26 cellular contexts compared by ENCODE assay signal in the genomic region with DNA sequence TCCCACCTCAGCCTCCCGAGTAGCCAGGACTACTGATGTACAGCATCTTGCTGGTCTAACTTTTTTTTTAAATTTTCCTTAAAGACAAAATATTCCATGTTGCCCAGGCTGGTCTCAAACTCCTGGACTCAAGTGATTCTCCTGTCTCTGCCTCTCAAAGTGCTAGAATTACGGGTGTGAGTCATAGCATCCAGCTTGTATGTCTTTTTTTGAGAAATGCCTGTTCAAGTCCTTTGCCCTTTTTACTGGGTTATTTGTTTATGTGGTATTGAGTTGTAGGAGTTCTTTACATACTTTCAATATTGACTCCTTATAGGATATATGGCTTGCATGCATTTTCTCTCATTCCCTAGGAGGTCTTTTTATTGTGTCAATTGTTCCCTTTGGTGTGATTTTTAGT.
DNase-seq lines count a peak whose midpoint lies in the region; ATAC-seq and TF ChIP-seq lines count a peak whose summit lies in the region.
"Had no signal": no experiment of that assay in that cellular context is flagged by ENCODE, and none has a peak within 500 bp of the region (broad histone marks: within the 10 kb centered on the region; RNA-seq: fewer than 3 reads in every experiment).

No MANE protein-coding gene starts in this region.

- no peaks in the 10 kb centered on the region for H3K27me3 Mint-ChIP-seq in activated CD4-positive, alpha-beta T cell treated with anti-CD3 and anti-CD28 coated beads for 36 hours
- H3K27me3 Mint-ChIP-seq: CD4-positive, alpha-beta memory T cell; T-cell had no signal

- POLR2A ChIA-PET in activated CD4-positive, alpha-beta T cell treated with anti-CD3 and anti-CD28 coated beads for 36 hours (lab: Charles Lee): no interaction called here

- H3K27ac ChIP-seq in mesenchymal stem cell (ENCODE audit: low read length, poor library complexity, severe bottlenecking) (no peak overlapping the region), foreskin keratinocyte (no peak overlapping the region)
- H3K27ac ChIP-seq: A549, RWPE1 had no signal

- H2BK5ac ChIP-seq in mesenchymal stem cell (ENCODE audit: low read depth, low read length, poor library complexity, severe bottlenecking): no peak overlapping the region

- H3K4me1 ChIP-seq in mesenchymal stem cell (ENCODE audit: control insufficient read depth, insufficient read depth, low read depth, low read length) (no peaks in the 10 kb centered on the region), foreskin keratinocyte (no peaks in the 10 kb centered on the region)
- H3K4me1 ChIP-seq: A549 had no signal

- no peak overlapping the region for H3K18ac ChIP-seq in mesenchymal stem cell (ENCODE audit: low read depth in 1 of 2, low read length in 2 of 2)

- H2BK15ac ChIP-seq in mesenchymal stem cell (ENCODE audit: low read depth, poor library complexity, severe bottlenecking): no peak overlapping the region

- no peaks in the 10 kb centered on the region for H3K9me3 ChIP-seq in mesenchymal stem cell (ENCODE audit: control insufficient read depth, low read length)
- H3K9me3 ChIP-seq: A549 had no signal

- no peak overlapping the region for H3K4me2 ChIP-seq in mesenchymal stem cell (ENCODE audit: low read length, poor library complexity, severe bottlenecking)
- H3K4me2 ChIP-seq: A549 had no signal

- no peak overlapping the region for H2BK120ac ChIP-seq in mesenchymal stem cell (ENCODE audit: low read depth, low read length)

- H3K4me1 Mint-ChIP-seq in activated CD4-positive, alpha-beta T cell treated with anti-CD3 and anti-CD28 coated beads for 36 hours: no peaks in the 10 kb centered on the region
- H3K4me1 Mint-ChIP-seq: CD4-positive, alpha-beta memory T cell; T-cell had no signal

- H3K27me3 ChIP-seq in mesenchymal stem cell (ENCODE audit: control insufficient read depth in 1 of 2, insufficient read depth in 1 of 2, low read length in 2 of 2): no peaks in the 10 kb centered on the region
- no peaks in the 10 kb centered on the region for H3K27me3 ChIP-seq in foreskin keratinocyte

- H2AK5ac ChIP-seq in mesenchymal stem cell (ENCODE audit: low read length, severe bottlenecking): no peak overlapping the region

- no peak overlapping the region for H4K91ac ChIP-seq in mesenchymal stem cell (ENCODE audit: low read length)

- no peaks in the 10 kb centered on the region for H3K79me1 ChIP-seq in mesenchymal stem cell (replicated peaks; ENCODE audit: low read length, poor library complexity, severe bottlenecking)

- no peaks in the 10 kb centered on the region for H3K36me3 Mint-ChIP-seq in activated CD4-positive, alpha-beta T cell treated with anti-CD3 and anti-CD28 coated beads for 36 hours (ENCODE audit: low read depth)
- H3K36me3 Mint-ChIP-seq: CD4-positive, alpha-beta memory T cell; T-cell had no signal

- peak; percentile 13 for DNase-seq in H4 (ENCODE audit: low spot score)
- DNase-seq in LHCN-M2 (ENCODE audit: low read depth): peak; percentile 29
- DNase-seq in fibroblast of gingiva (ENCODE audit: low read depth): peak; percentile 15
- peak; percentile 47 for DNase-seq in mesenchymal stem cell
- DNase-seq in NCI-H1092 (lab: John Stamatoyannopoulos, UW): no peak
- DNase-seq in activated CD4-positive, alpha-beta T cell treated with anti-CD3 and anti-CD28 coated beads for 36 hours: no peak
- no peak for DNase-seq in foreskin keratinocyte
- DNase-seq: C1 segment of cervical spinal cord; CD4-positive, alpha-beta memory T cell; COR-L47; DMS53; GF-D8; GOT3; MV-4-11; NCI-H1105 treated with DMSO at 0.1 percent for 48 hours; NCI-H146; NCI-H1930; NCI-H524 treated with DMSO at 0.1 percent for 48 hours; NCI-H82; SHP77; T-cell had no signal

- H3K4me3 ChIP-seq in mesenchymal stem cell (ENCODE audit: insufficient read depth in 1 of 2, low read depth in 1 of 2, low read length in 2 of 2): no peak overlapping the region
- H3K4me3 ChIP-seq: A549 had no signal

- H4K8ac ChIP-seq in mesenchymal stem cell (ENCODE audit: low read length): no peak overlapping the region

- H2BK12ac ChIP-seq in mesenchymal stem cell (ENCODE audit: low read length in 2 of 2): no peak overlapping the region

- H3K9me3 Mint-ChIP-seq in activated CD4-positive, alpha-beta T cell treated with anti-CD3 and anti-CD28 coated beads for 36 hours (ENCODE audit: low read depth): peaks cover 1% of the 10 kb centered on the region

- no peaks in the 10 kb centered on the region for H3K36me3 ChIP-seq in mesenchymal stem cell (ENCODE audit: control insufficient read depth in 1 of 2, insufficient read depth in 2 of 2, low read depth in 1 of 2, low read length in 2 of 2)

- no peak overlapping the region for H3K27ac Mint-ChIP-seq in activated CD4-positive, alpha-beta T cell treated with anti-CD3 and anti-CD28 coated beads for 36 hours
- H3K27ac Mint-ChIP-seq: CD4-positive, alpha-beta memory T cell; T-cell had no signal

- H2AFZ ChIP-seq in mesenchymal stem cell (ENCODE audit: low read depth, low read length): no peak overlapping the region

- WGBS in mesenchymal stem cell: 71% methylated on average over 2 of the region's 2 CpGs

- intact Hi-C loops in activated CD4-positive, alpha-beta T cell treated with anti-CD3 and anti-CD28 coated beads for 36 hours (cut with DNase I, micrococcal nuclease): no loop called here

- no peak for TF ChIP-seq CTCF in foreskin keratinocyte (conservative IDR thresholded peaks at IDR 0.05)

- CTCF ChIA-PET in activated CD4-positive, alpha-beta T cell treated with anti-CD3 and anti-CD28 coated beads for 36 hours (lab: Charles Lee): no interaction called here

- ATAC-seq in activated CD4-positive, alpha-beta T cell treated with anti-CD3 and anti-CD28 coated beads for 36 hours: no peak
- ATAC-seq in foreskin keratinocyte (no peak), GM18498 (IDR thresholded peaks at IDR 0.05; ENCODE audit: unreplicated experiment) (no peak)
- ATAC-seq: A549, HCT116, Panc1, T-cell had no signal

- no peak overlapping the region for H3K4me3 Mint-ChIP-seq in activated CD4-positive, alpha-beta T cell treated with anti-CD3 and anti-CD28 coated beads for 36 hours
- H3K4me3 Mint-ChIP-seq: CD4-positive, alpha-beta memory T cell; T-cell had no signal

- no peak overlapping the region for H3K14ac ChIP-seq in mesenchymal stem cell (ENCODE audit: low read length in 2 of 2)

- H3K23ac ChIP-seq in mesenchymal stem cell (ENCODE audit: low read length in 2 of 2): no peak overlapping the region

- no peak overlapping the region for H3K4ac ChIP-seq in mesenchymal stem cell (ENCODE audit: low read depth in 1 of 2, low read length in 2 of 2)

- no peak overlapping the region for H3K9ac ChIP-seq in mesenchymal stem cell (ENCODE audit: low read length)

Comparison
In these comparisons a context has a peak if more than half of its experiments do, and no peak if none do; other contexts are left out.
1. DNase-seq: peak in H4 (single experiment), LHCN-M2 (single experiment), fibroblast of gingiva (single experiment) and mesenchymal stem cell (single experiment); none in NCI-H1092 (single experiment), activated CD4-positive, alpha-beta T cell treated with anti-CD3 and anti-CD28 coated beads for 36 hours (single experiment) and foreskin keratinocyte (0 of 2).